In genomic region chr10:122307669-122308486, GRCh38 we compare ENCODE assay signal across 9 cellular contexts. TPM values are rescaled to one million over a fixed set of nuclear protein-coding genes. Genes with fewer than 3 reads are reported as not detected.
DNase-seq lines count a peak whose midpoint lies in the region; ATAC-seq, FAIRE-seq and TF ChIP-seq lines count a peak whose summit lies in the region.
"Had no signal": no experiment of that assay in that cellular context is flagged by ENCODE, and none has a peak within 500 bp of the region (broad histone marks: within the 10 kb centered on the region; RNA-seq: fewer than 3 reads in every experiment).

No MANE protein-coding gene starts in this region.

- 7% methylated on average over 15 of the region's 15 CpGs for WGBS in A549 (ENCODE audit: missing lambda C conversion rate)
- WGBS in esophagus squamous epithelium, 2 donors = 18 to 21% methylated on average over 14 to 15 of the region's 15 CpGs

- no TSS peak for BruUV-seq in OCI-LY7 (replicated peaks; lab: Mats Ljungman, UMichigan)

- peak; percentile 68 for FAIRE-seq in A549 (lab: Jason Lieb, UNC)

- TF ChIP-seq RAD21 in A549 (conservative IDR thresholded peaks at IDR 0.05 in 1 of 2, IDR thresholded peaks at IDR 0.05 in 1 of 2) = peak in 1 of 2 experiments; percentile 27; a peak in 1 of 5 replicates

- TF ChIP-seq POLR2A in A549 (IDR thresholded peaks at IDR 0.05; ENCODE audit: low read length) (no peak), esophagus squamous epithelium (IDR thresholded peaks at IDR 0.05) (no peak)

- H3K27ac ChIP-seq in A549 (peak overlapping the region; percentile 88 to 94), OCI-LY7 (ENCODE audit: low read depth, low read length, poor library complexity, severe bottlenecking) (peak overlapping the region; percentile 79), esophagus squamous epithelium (peak overlapping the region; percentile 88 to 94 (median 90))

- TF ChIP-seq CTCF in A549 (IDR thresholded peaks at IDR 0.05) = no peak
- no peak for TF ChIP-seq CTCF in OCI-LY7 (conservative IDR thresholded peaks at IDR 0.05; ENCODE audit: low read length)
- TF ChIP-seq CTCF in esophagus squamous epithelium (IDR thresholded peaks at IDR 0.05) = no peak

- H3K79me2 ChIP-seq in OCI-LY7 (ENCODE audit: insufficient read depth, low read depth, low read length) = no peaks in the 10 kb centered on the region

- H3K36me3 ChIP-seq in OCI-LY7 (ENCODE audit: insufficient read depth, low read length) (no peaks in the 10 kb centered on the region), esophagus squamous epithelium (no peaks in the 10 kb centered on the region)

- peak; percentile 68 to 73 for ATAC-seq in A549
- ATAC-seq in GM21619 (IDR thresholded peaks at IDR 0.05; ENCODE audit: unreplicated experiment) = peak; percentile 84

- DNase-seq in A549 (ENCODE audit: low read depth in 1 of 2, low spot score in 1 of 2) (peak; percentile 91 to 93), OCI-LY7 (ENCODE audit: low spot score) (peak; percentile 82), esophagus squamous epithelium (lab: John Stamatoyannopoulos, UW) (no peak), occipital lobe (lab: John Stamatoyannopoulos, UW) (peak; percentile 47), KG1 (lab: John Stamatoyannopoulos, UW) (no peak), UCSD-AML1 (lab: John Stamatoyannopoulos, UW; ENCODE audit: unreplicated experiment) (no peak)
- DNase-seq in stimulated activated CD4-positive, alpha-beta T cell treated with anti-CD3 and anti-CD28 coated beads, Interleukin-4, amount 100 ng/mL, for 1 hour = no peak

- H4K20me1 ChIP-seq in OCI-LY7 (ENCODE audit: insufficient read depth, low read length) = no peaks in the 10 kb centered on the region

- H3K9me2 ChIP-seq in OCI-LY7 (ENCODE audit: insufficient read depth, low read length) = no peaks in the 10 kb centered on the region

- POLR2A ChIA-PET in A549 (lab: Yijun Ruan, JAX) = interaction anchor here (0.9 to 2.8 kb wide), 4 partner anchors 9 to 67 kb away, joined by 3 to 21 read pairs (median 4); partner anchors contain the start of gene PLEKHA1
- POLR2A ChIA-PET in OCI-LY7 (lab: Charles Lee) = interaction anchor here (0.7 to 1.3 kb wide), 4 partner anchors 15 to 95 kb away, joined by 3 to 4 read pairs (median 3); no protein-coding TSS in a partner anchor

- no peak overlapping the region for H3K4me3 ChIP-seq in A549
- H3K4me3 ChIP-seq in OCI-LY7 (ENCODE audit: low read depth, low read length, poor library complexity, severe bottlenecking) = peak overlapping the region; percentile 45
- H3K4me3 ChIP-seq in esophagus squamous epithelium = peak overlapping the region in 2 of 4 donors; percentile 1 to 40

- peak overlapping the region; percentile 71 for H2AFZ ChIP-seq in OCI-LY7 (ENCODE audit: low read length)

- TF ChIP-seq EP300 in A549 (IDR thresholded peaks at IDR 0.05) = peak; percentile 29 to 58; a peak in 3 of 5 replicates

- CTCF ChIA-PET in A549 (lab: Yijun Ruan, JAX) = interaction anchor here (0.7 to 7.6 kb wide), 9 partner anchors 9 to 258 kb away, joined by 3 to 35 read pairs (median 4); partner anchors contain the start of gene PLEKHA1
- CTCF ChIA-PET in OCI-LY7 (lab: Charles Lee; ENCODE audit: unreplicated experiment) = interaction anchor here (1.2 kb wide), 1 partner anchor 9 kb away, joined by 5 read pairs; no protein-coding TSS in a partner anchor

- peaks cover 53% of the 10 kb centered on the region for H3K4me1 ChIP-seq in A549
- H3K4me1 ChIP-seq in OCI-LY7 (ENCODE audit: insufficient read depth, low read length, poor library complexity, severe bottlenecking) = peaks cover 32% of the 10 kb centered on the region
- H3K4me1 ChIP-seq in esophagus squamous epithelium = peaks cover 13 to 43% (median 41%) of the 10 kb centered on the region in 3 donors

- peak overlapping the region; percentile 73 for H3K4me2 ChIP-seq in A549
- H3K4me2 ChIP-seq in OCI-LY7 (ENCODE audit: low read length) = peak overlapping the region; percentile 68

- no peaks in the 10 kb centered on the region for H3K27me3 ChIP-seq in esophagus squamous epithelium

- H3K9me3 ChIP-seq in A549 (no peaks in the 10 kb centered on the region; the same call in 2 of the 3 replicates), OCI-LY7 (ENCODE audit: low read length) (peaks cover 13% of the 10 kb centered on the region; the same call in 1 of the 2 replicates), esophagus squamous epithelium (peaks cover 0 to 7% (median 0%) of the 10 kb centered on the region in 3 donors)

- intact Hi-C loops in OCI-LY7 (cut with micrococcal nuclease; ENCODE audit: unreplicated experiment) = loop anchor here (2.0 kb wide), 2 partner anchors 35 to 67 kb away; partner anchors contain the start of gene PLEKHA1
- intact Hi-C loops in esophagus squamous epithelium (cut with DNase I) = no loop called here

TF ChIP-seq in A549, 52 proteins besides CTCF, POLR2A, EP300 and RAD21:
- TF ChIP-seq SMC3 (IDR thresholded peaks at IDR 0.05) = peak; percentile 32; the same call in 1 of the 3 replicates
- TF ChIP-seq HOXA7 (CRISPR knock-in tag; IDR thresholded peaks at IDR 0.05) = 0 out of 2 replicates have a peak, but pooled peaks have one; percentile 28
- TF ChIP-seq E2F6 (IDR thresholded peaks at IDR 0.05; ENCODE audit: borderline replicate concordance, low read depth) = peak; percentile 41; the same call in 1 of the 2 replicates
- no peak for TF ChIP-seq BHLHE40 (IDR thresholded peaks at IDR 0.05; ENCODE audit: low read depth, low read length)
- TF ChIP-seq TP53 (CRISPR knock-in tag; IDR thresholded peaks at IDR 0.05) = 0 out of 2 replicates have a peak, but pooled peaks have one; percentile 30
- peak; percentile 75 to 86 for TF ChIP-seq JUN (IDR thresholded peaks at IDR 0.05)
- TF ChIP-seq CHD2 (IDR thresholded peaks at IDR 0.05; ENCODE audit: low read length, partially characterized antibody) = peak; percentile 46
- TF ChIP-seq FOSL2 (IDR thresholded peaks at IDR 0.05) = peak; percentile 92
- TF ChIP-seq FOSL2 (CRISPR knock-in tag; IDR thresholded peaks at IDR 0.05) = peak; percentile 99
- TF ChIP-seq NFE2L2 (conservative IDR thresholded peaks at IDR 0.05; ENCODE audit: low read length) = peak; percentile 31; the same call in 1 of the 2 replicates
- TF ChIP-seq CEBPB (IDR thresholded peaks at IDR 0.05) = peak in 1 of 2 experiments; percentile 58; a peak in 1 of 4 replicates
- TF ChIP-seq GATA3 (IDR thresholded peaks at IDR 0.05; ENCODE audit: borderline replicate concordance) = peak; percentile 68; the same call in 1 of the 2 replicates
- peak; percentile 71 for TF ChIP-seq MAX (IDR thresholded peaks at IDR 0.05)
- peak; percentile 89 for TF ChIP-seq JUNB (IDR thresholded peaks at IDR 0.05)
- no peak for TF ChIP-seq ZNF302 (CRISPR knock-in tag; IDR thresholded peaks at IDR 0.05)
- no peak for TF ChIP-seq ZC3H11A (IDR thresholded peaks at IDR 0.05)

RNA-seq across cellular contexts. Expression of gene BTBD16, which starts 36.8 kb away (rescaled TPM):
- polyA plus RNA-seq in A549 (2011; rRNA removed) (1.3 and 2.1 TPM in 2 replicates), A549 (2017; fragmentation: RNase III; extraction: RNeasy Plus Mini Kit Qiagen cat#74134 plus additional on column Dnase treatment) (0.32 to 0.69 TPM (median 0.35 TPM) in 3 replicates)
- 0.48 and 0.50 TPM in 2 replicates for polyA plus RNA-seq in A549 (2012; cell fraction: cytosol; rRNA removed)
- polyA plus RNA-seq in A549 (2012; cell fraction: nucleus; rRNA removed) = 0.44 and 1.4 TPM in 2 replicates
- polyA minus RNA-seq in A549 (2011; rRNA and poly(A)+ RNA removed) = 1.0 and 4.4 TPM in 2 replicates
- 0.06 TPM in 1 of 2 replicates, not detected in the other for total RNA-seq in OCI-LY7 (2014; rRNA removed; shearing (Covaris generic))
- total RNA-seq in OCI-LY7 (2022) (not detected in 2 replicates), esophagus squamous epithelium (not detected), occipital lobe (not detected)
- total RNA-seq: subcutaneous adipose tissue had no signal

Comparison
In these comparisons a context has a peak if more than half of its experiments do, and no peak if none do; other contexts are left out.
1. DNase-seq: peak in A549 (2 of 2), OCI-LY7 (single experiment) and occipital lobe (single experiment); none in esophagus squamous epithelium (single experiment), stimulated activated CD4-positive, alpha-beta T cell treated with anti-CD3 and anti-CD28 coated beads, Interleukin-4, amount 100 ng/mL, for 1 hour (single experiment), KG1 (single experiment) and UCSD-AML1 (single experiment).
2. Peak in every context shown above with its lines, with median percentiles within 50 percentile points of each other: H3K27ac ChIP-seq.